1 cellular context compared by ENCODE assay signal in genomic region chr20:53763707-53764415, GRCh38.
TF ChIP-seq lines count a peak whose summit lies in the region.

No MANE protein-coding gene starts in this region.

TF ChIP-seq in HEK293, 187 proteins besides CTCF, POLR2A, EP300 and RAD21 (continued from another document):
- TF ChIP-seq ZNF692 (tag by site-specific recombination; IDR thresholded peaks at IDR 0.05), result 0 out of 2 replicates have a peak, but pooled peaks have one; percentile 23
- peak; percentile 83 for TF ChIP-seq ZBTB21 (tag by site-specific recombination; IDR thresholded peaks at IDR 0.05)
- peak; percentile 88 for TF ChIP-seq ZNF629 (tag by site-specific recombination; IDR thresholded peaks at IDR 0.05)
- peak; percentile 66; the same call in 1 of the 2 replicates for TF ChIP-seq ZNF24 (tag by site-specific recombination; IDR thresholded peaks at IDR 0.05)
- peak; percentile 14; the same call in 1 of the 2 replicates for TF ChIP-seq WT1 (tag by site-specific recombination; IDR thresholded peaks at IDR 0.05)
- TF ChIP-seq ZXDB (tag by site-specific recombination; IDR thresholded peaks at IDR 0.05), result peak; percentile 28; the same call in 1 of the 2 replicates
- 0 out of 2 replicates have a peak, but pooled peaks have one; percentile 26 for TF ChIP-seq FEZF1 (tag by site-specific recombination; IDR thresholded peaks at IDR 0.05)
- TF ChIP-seq, protein P1, sequence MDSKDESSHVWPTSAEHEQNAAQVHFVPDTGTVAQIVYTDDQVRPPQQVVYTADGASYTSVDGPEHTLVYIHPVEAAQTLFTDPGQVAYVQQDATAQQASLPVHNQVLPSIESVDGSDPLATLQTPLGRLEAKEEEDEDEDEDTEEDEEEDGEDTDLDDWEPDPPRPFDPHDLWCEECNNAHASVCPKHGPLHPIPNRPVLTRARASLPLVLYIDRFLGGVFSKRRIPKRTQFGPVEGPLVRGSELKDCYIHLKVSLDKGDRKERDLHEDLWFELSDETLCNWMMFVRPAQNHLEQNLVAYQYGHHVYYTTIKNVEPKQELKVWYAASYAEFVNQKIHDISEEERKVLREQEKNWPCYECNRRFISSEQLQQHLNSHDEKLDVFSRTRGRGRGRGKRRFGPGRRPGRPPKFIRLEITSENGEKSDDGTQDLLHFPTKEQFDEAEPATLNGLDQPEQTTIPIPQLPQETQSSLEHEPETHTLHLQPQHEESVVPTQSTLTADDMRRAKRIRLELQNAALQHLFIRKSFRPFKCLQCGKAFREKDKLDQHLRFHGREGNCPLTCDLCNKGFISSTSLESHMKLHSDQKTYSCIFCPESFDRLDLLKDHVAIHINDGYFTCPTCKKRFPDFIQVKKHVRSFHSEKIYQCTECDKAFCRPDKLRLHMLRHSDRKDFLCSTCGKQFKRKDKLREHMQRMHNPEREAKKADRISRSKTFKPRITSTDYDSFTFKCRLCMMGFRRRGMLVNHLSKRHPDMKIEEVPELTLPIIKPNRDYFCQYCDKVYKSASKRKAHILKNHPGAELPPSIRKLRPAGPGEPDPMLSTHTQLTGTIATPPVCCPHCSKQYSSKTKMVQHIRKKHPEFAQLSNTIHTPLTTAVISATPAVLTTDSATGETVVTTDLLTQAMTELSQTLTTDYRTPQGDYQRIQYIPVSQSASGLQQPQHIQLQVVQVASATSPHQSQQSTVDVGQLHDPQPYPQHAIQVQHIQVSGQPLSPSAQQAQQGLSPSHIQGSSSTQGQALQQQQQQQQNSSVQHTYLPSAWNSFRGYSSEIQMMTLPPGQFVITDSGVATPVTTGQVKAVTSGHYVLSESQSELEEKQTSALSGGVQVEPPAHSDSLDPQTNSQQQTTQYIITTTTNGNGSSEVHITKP (tag by site-specific recombination; IDR thresholded peaks at IDR 0.05), result peak; percentile 95
- peak; percentile 86 for TF ChIP-seq ATF2 (tag by site-specific recombination; IDR thresholded peaks at IDR 0.05; ENCODE audit: low read depth)
- no peak; the same call in 1 of the 2 replicates for TF ChIP-seq ZEB2 (tag by site-specific recombination; IDR thresholded peaks at IDR 0.05)
- TF ChIP-seq TCF7L2 (IDR thresholded peaks at IDR 0.05; ENCODE audit: borderline replicate concordance, low read depth, low read length), result no peak
- no peak for TF ChIP-seq ZNF140 (tag by site-specific recombination; IDR thresholded peaks at IDR 0.05)
- TF ChIP-seq, protein P2, sequence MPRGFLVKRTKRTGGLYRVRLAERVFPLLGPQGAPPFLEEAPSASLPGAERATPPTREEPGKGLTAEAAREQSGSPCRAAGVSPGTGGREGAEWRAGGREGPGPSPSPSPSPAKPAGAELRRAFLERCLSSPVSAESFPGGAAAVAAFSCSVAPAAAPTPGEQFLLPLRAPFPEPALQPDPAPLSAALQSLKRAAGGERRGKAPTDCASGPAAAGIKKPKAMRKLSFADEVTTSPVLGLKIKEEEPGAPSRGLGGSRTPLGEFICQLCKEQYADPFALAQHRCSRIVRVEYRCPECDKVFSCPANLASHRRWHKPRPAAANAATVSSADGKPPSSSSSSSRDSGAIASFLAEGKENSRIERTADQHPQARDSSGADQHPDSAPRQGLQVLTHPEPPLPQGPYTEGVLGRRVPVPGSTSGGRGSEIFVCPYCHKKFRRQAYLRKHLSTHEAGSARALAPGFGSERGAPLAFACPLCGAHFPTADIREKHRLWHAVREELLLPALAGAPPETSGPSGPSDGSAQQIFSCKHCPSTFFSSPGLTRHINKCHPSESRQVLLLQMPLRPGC (tag by site-specific recombination; IDR thresholded peaks at IDR 0.05), result 0 out of 2 replicates have a peak, but pooled peaks have one; percentile 55
- no peak for TF ChIP-seq ZNF514 (tag by site-specific recombination; IDR thresholded peaks at IDR 0.05)
